26 cellular contexts compared by ENCODE assay signal in the genomic region with DNA sequence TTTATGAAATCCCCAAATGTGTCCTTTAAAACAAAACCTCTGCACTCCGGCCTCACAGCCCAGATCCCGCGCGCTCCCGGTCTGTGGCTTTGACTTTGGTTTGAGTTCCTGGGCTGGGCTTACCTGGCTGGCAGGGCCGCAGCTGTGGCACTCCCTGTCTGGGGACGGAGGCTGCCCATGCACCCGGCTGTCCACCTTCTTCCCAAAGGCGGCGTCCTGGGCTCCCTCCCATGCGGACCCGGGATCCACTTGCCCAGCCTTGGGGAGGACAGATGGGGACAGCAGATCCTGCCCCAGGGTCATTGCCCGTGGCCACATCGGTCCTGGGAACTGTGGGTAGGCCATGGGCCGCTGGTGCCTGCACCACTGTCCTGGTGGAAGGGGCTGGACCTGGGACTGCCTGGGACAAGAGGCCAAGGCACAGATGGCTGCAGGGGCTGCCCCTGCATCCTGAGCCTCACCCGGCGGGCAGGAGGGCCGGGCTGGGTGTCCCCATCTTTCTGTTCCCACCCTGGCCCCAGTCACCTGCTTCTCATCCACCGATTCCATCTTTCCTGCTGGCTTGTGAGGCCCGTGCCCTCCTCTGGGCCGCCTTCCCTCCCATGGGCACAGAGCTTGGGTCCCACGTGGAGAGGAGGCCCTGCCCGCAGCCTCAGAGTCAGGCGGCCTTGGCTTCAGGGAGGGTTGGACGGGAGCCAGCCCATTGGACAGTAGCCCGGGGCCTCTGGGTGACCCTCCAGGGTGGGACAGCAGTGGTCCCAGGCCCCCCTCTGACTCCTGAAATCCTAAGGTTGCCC. TPM values are rescaled to one million over a fixed set of nuclear protein-coding genes. Genes with fewer than 3 reads are reported as not detected.
DNase-seq lines count a peak whose midpoint lies in the region; ATAC-seq and TF ChIP-seq lines count a peak whose summit lies in the region.
"Had no signal": no experiment of that assay in that cellular context is flagged by ENCODE, and none has a peak within 500 bp of the region (broad histone marks: within the 10 kb centered on the region; RNA-seq: fewer than 3 reads in every experiment).

No MANE protein-coding gene starts in this region.

- no peaks in the 10 kb centered on the region for H3K27me3 ChIP-seq in endodermal cell (ENCODE audit: control insufficient read depth, insufficient read depth, low read length, poor library complexity, severe bottlenecking)
- no peaks in the 10 kb centered on the region for H3K27me3 ChIP-seq in osteoblast (ENCODE audit: insufficient read depth, low read length)
- H3K27me3 ChIP-seq in tibial nerve = no peaks in the 10 kb centered on the region
- H3K27me3 ChIP-seq: Peyer's patch, SJSA1 had no signal

- no peaks in the 10 kb centered on the region for H3K79me2 ChIP-seq in osteoblast (ENCODE audit: insufficient read depth, low read length)

- H3K27me3 Mint-ChIP-seq in activated T-cell treated with anti-CD3 and anti-CD28 coated beads, Interleukin-2, amount 50 U/mL, for 24 hours = no peaks in the 10 kb centered on the region
- H3K27me3 Mint-ChIP-seq in activated T-cell treated with anti-CD3 and anti-CD28 coated beads, Interleukin-2, amount 50 U/mL, for 72 hours (ENCODE audit: low read depth) = no peaks in the 10 kb centered on the region
- no peaks in the 10 kb centered on the region for H3K27me3 Mint-ChIP-seq in endodermal cell (ENCODE audit: insufficient read depth)
- H3K27me3 Mint-ChIP-seq: CD8-positive, alpha-beta memory T cell; IgD-negative memory B cell had no signal

- no peak for TF ChIP-seq EP300 in tibial nerve (IDR thresholded peaks at IDR 0.05)

- no peaks in the 10 kb centered on the region for H3K36me3 ChIP-seq in endodermal cell (ENCODE audit: control insufficient read depth, insufficient read depth, low read length)
- no peaks in the 10 kb centered on the region for H3K36me3 ChIP-seq in osteoblast (ENCODE audit: insufficient read depth, low read length)
- H3K36me3 ChIP-seq in tibial nerve = peaks cover 0 to 15% (median 0%) of the 10 kb centered on the region in 3 donors
- H3K36me3 ChIP-seq: Peyer's patch, SJSA1 had no signal

- no peaks in the 10 kb centered on the region for H3K4me1 ChIP-seq in endodermal cell (ENCODE audit: control insufficient read depth, insufficient read depth, low read length)
- H3K4me1 ChIP-seq in osteoblast (ENCODE audit: insufficient read depth, low read length) = no peaks in the 10 kb centered on the region
- H3K4me1 ChIP-seq in tibial nerve = peaks cover 4 to 78% (median 29%) of the 10 kb centered on the region in 4 donors
- H3K4me1 ChIP-seq: SJSA1 had no signal

- no peak overlapping the region for H2AFZ ChIP-seq in osteoblast (ENCODE audit: low read length)
- H2AFZ ChIP-seq: GM23338 had no signal

- DNase-seq in activated T-cell treated with anti-CD3 and anti-CD28 coated beads, Interleukin-2, amount 50 U/mL, for 24 hours = no peak
- DNase-seq in activated T-cell treated with anti-CD3 and anti-CD28 coated beads, Interleukin-2, amount 50 U/mL, for 72 hours = no peak
- no peak for DNase-seq in endodermal cell
- DNase-seq in osteoblast (ENCODE audit: insufficient read length, low spot score, missing footprints) = peak; percentile 93
- DNase-seq in tibial nerve (ENCODE audit: low spot score in 2 of 2) = no peak
- DNase-seq in NCI-H1436 (lab: John Stamatoyannopoulos, UW) = no peak
- DNase-seq: ACHN; CD8-positive, alpha-beta memory T cell; HCEC 1CT; Karpas-422; MV-4-11; NCI-H1105 treated with DMSO at 0.1 percent for 48 hours; NCI-H1694; NCI-H2081; NCI-H2171; NCI-H345; NCI-H524; NCI-H774; Peyer's patch had no signal

- no peak for TF ChIP-seq CTCF in endodermal cell (conservative IDR thresholded peaks at IDR 0.05)
- no peak for TF ChIP-seq CTCF in osteoblast (IDR thresholded peaks at IDR 0.05; ENCODE audit: extremely low read depth, low read depth, low read length)
- TF ChIP-seq CTCF in tibial nerve (IDR thresholded peaks at IDR 0.05) = no peak

- H3K4me1 Mint-ChIP-seq in activated T-cell treated with anti-CD3 and anti-CD28 coated beads, Interleukin-2, amount 50 U/mL, for 24 hours (ENCODE audit: low read depth) = peaks cover 41% of the 10 kb centered on the region
- H3K4me1 Mint-ChIP-seq in activated T-cell treated with anti-CD3 and anti-CD28 coated beads, Interleukin-2, amount 50 U/mL, for 72 hours (ENCODE audit: low read depth) = peaks cover 30% of the 10 kb centered on the region
- H3K4me1 Mint-ChIP-seq in endodermal cell = no peaks in the 10 kb centered on the region

- peak in 1 of 2 donors; percentile 7 for TF ChIP-seq POLR2A in tibial nerve (IDR thresholded peaks at IDR 0.05)

- H3K36me3 Mint-ChIP-seq in activated T-cell treated with anti-CD3 and anti-CD28 coated beads, Interleukin-2, amount 50 U/mL, for 24 hours (ENCODE audit: low read depth) = peaks cover 81% of the 10 kb centered on the region
- H3K36me3 Mint-ChIP-seq in activated T-cell treated with anti-CD3 and anti-CD28 coated beads, Interleukin-2, amount 50 U/mL, for 72 hours (ENCODE audit: insufficient read depth in 2 of 2) = peaks cover 18 to 25% of the 10 kb centered on the region in 2 donors
- H3K36me3 Mint-ChIP-seq in endodermal cell (ENCODE audit: low read depth) = peaks cover 43% of the 10 kb centered on the region

- ATAC-seq in activated T-cell treated with anti-CD3 and anti-CD28 coated beads, Interleukin-2, amount 50 U/mL, for 72 hours (replicated peaks in 1 of 2) = no peak
- ATAC-seq in HG02642 (IDR thresholded peaks at IDR 0.05; ENCODE audit: poor library complexity, unreplicated experiment) = no peak
- ATAC-seq in HG03108 (IDR thresholded peaks at IDR 0.05; ENCODE audit: unreplicated experiment) = no peak
- ATAC-seq: GM23338 had no signal

- H3K27ac ChIP-seq in endodermal cell (ENCODE audit: low read depth, low read length) (no peak overlapping the region), osteoblast (ENCODE audit: low read depth, low read length) (no peak overlapping the region), tibial nerve (peak overlapping the region in 3 of 4 donors; percentile 29 to 83 (median 79))
- H3K27ac ChIP-seq: 22Rv1, C4-2B, Peyer's patch, SJSA1 had no signal

- no peaks in the 10 kb centered on the region for H3K9me3 Mint-ChIP-seq in activated T-cell treated with anti-CD3 and anti-CD28 coated beads, Interleukin-2, amount 50 U/mL, for 24 hours
- H3K9me3 Mint-ChIP-seq in activated T-cell treated with anti-CD3 and anti-CD28 coated beads, Interleukin-2, amount 50 U/mL, for 72 hours = no peaks in the 10 kb centered on the region
- no peaks in the 10 kb centered on the region for H3K9me3 Mint-ChIP-seq in endodermal cell
- H3K9me3 Mint-ChIP-seq: CD8-positive, alpha-beta memory T cell; IgD-negative memory B cell had no signal

- peaks cover 12% of the 10 kb centered on the region for H4K20me1 ChIP-seq in osteoblast (ENCODE audit: insufficient read depth, low read length)

- no peak overlapping the region for H3K4me3 Mint-ChIP-seq in activated T-cell treated with anti-CD3 and anti-CD28 coated beads, Interleukin-2, amount 50 U/mL, for 24 hours
- H3K4me3 Mint-ChIP-seq in activated T-cell treated with anti-CD3 and anti-CD28 coated beads, Interleukin-2, amount 50 U/mL, for 72 hours = no peak overlapping the region
- H3K4me3 Mint-ChIP-seq in endodermal cell = no peak overlapping the region
- H3K4me3 Mint-ChIP-seq: GM23338, IgD-negative memory B cell had no signal

- peak overlapping the region; percentile 26 for H3K27ac Mint-ChIP-seq in activated T-cell treated with anti-CD3 and anti-CD28 coated beads, Interleukin-2, amount 50 U/mL, for 24 hours
- H3K27ac Mint-ChIP-seq in activated T-cell treated with anti-CD3 and anti-CD28 coated beads, Interleukin-2, amount 50 U/mL, for 72 hours = no peak overlapping the region
- H3K27ac Mint-ChIP-seq in endodermal cell = peak overlapping the region; percentile 26
- H3K27ac Mint-ChIP-seq: GM23338 had no signal

- WGBS in endodermal cell (ENCODE audit: insufficient coverage in 1 of 2, insufficient read length in 1 of 2), 2 experiments = 95 to 98% methylated on average over 12 to 26 of the region's 26 CpGs
- 61 to 64% methylated on average over 25 of the region's 26 CpGs for WGBS in tibial nerve, 2 donors

- H3K4me2 ChIP-seq in osteoblast (ENCODE audit: insufficient read depth, low read length) = no peak overlapping the region
- H3K4me2 ChIP-seq: GM23338 had no signal

- H3K9me3 ChIP-seq in endodermal cell (ENCODE audit: control insufficient read depth, low read length) = no peaks in the 10 kb centered on the region
- no peaks in the 10 kb centered on the region for H3K9me3 ChIP-seq in osteoblast (ENCODE audit: low read depth, low read length)
- no peaks in the 10 kb centered on the region for H3K9me3 ChIP-seq in tibial nerve
- H3K9me3 ChIP-seq: Peyer's patch, SJSA1 had no signal

- H3K9ac ChIP-seq in endodermal cell (ENCODE audit: extremely low read depth, low read length, poor library complexity, severe bottlenecking) = no peak overlapping the region

- no peak overlapping the region for H3K4me3 ChIP-seq in endodermal cell (ENCODE audit: low read length)
- H3K4me3 ChIP-seq in osteoblast (ENCODE audit: insufficient read depth, low read length) = no peak overlapping the region
- peak overlapping the region in 1 of 4 donors; percentile 7 for H3K4me3 ChIP-seq in tibial nerve
- H3K4me3 ChIP-seq: GM23338, Peyer's patch, SJSA1 had no signal

RNA-seq across cellular contexts. Expression of gene NFATC1, which starts 27.7 kb away (rescaled TPM):
- 10 to 100 TPM; 70.4 to 86.0 TPM for total RNA-seq in activated T-cell treated with anti-CD3 and anti-CD28 coated beads, Interleukin-2, amount 50 U/mL, for 72 hours
- 10 to 100 TPM; 23.4 to 32.5 TPM for total RNA-seq in endodermal cell
- 10.9 TPM for polyA plus RNA-seq in endodermal cell (2013, experiment 1 of 2)
- 11.1 TPM for polyA plus RNA-seq in endodermal cell (2013, experiment 2 of 2)
- 5.3 and 6.2 TPM in 2 replicates for total RNA-seq in osteoblast
- total RNA-seq in tibial nerve = 10 to 100 TPM; 33.7 to 48.6 (median 37.8) TPM

Comparison
In these comparisons a context has a peak if more than half of its experiments do, and no peak if none do; other contexts are left out.
1. H3K27ac ChIP-seq: peak in tibial nerve (3 of 4); none in endodermal cell (single experiment) and osteoblast (single experiment).